In the genomic region with DNA sequence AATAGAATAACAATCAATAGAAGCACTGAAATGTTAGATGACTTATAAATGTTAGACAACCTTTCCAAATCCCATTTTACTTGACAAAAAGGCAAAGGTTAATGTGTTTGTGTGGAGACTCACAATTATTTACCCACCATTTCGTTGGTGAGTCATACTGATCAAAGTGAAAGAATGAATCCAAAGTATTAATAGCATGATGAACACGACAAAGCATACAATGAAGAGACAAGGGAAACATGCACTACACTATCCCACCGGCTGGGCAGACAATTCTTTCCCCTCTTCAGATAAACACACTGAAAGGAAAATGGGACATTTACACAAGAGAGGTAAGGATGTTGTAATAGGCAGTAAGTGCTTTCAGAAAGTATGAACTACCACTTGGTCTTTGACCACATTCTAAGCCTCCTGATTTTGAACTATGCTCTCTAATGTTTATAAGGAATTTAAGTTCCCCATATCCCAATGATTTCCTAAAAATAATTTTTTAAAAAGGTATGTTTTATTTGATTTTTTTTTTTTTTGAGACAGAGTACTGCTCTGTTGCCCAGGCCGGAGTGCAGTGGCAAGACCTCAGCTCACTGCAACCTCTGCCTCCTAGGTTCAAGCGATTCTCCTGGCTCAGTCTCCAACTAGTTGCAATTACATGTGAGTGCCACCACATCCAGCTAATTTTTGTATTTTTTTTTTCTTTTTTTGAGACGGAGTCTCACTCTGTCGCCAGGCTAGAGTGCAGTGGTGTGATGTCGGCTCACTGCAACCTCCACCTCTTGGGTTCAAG, we compare ENCODE assay signal across 8 cellular contexts.
A peak's percentile ranks its signal among the peaks of the same experiment; 100 is the strongest.
DNase-seq lines count a peak whose midpoint lies in the region; ATAC-seq, FAIRE-seq and TF ChIP-seq lines count a peak whose summit lies in the region.
"Not testable (repeated sequence)": the region's sequence is repeated elsewhere in the genome, so short reads cannot be mapped to it uniquely, and the experiment has no call there.

No MANE protein-coding gene starts in this region.

- FAIRE-seq in endometrium (lab: Jason Lieb, UNC) = peak; percentile 45
- FAIRE-seq in pancreas (lab: Jason Lieb, UNC) = not testable (repeated sequence)

- peak; percentile 71 for ATAC-seq in Panc1
- peak; percentile 37 for ATAC-seq in left colon
- peak in 3 of 4 donors; percentile 54 to 88 (median 69) for ATAC-seq in pancreas

- not testable (repeated sequence) for H3K4me1 ChIP-seq in Panc1 (ENCODE audit: control insufficient read depth, insufficient read depth, low read length)
- peaks cover 23 to 26% of the 10 kb centered on the region in 2 donors for H3K4me1 ChIP-seq in adrenal gland (replicated peaks in 1 of 2)
- peaks cover 4 to 16% (median 6%) of the 10 kb centered on the region in 3 donors for H3K4me1 ChIP-seq in pancreas

- WGBS in adrenal gland, 4 donors = 75 to 81% (median 79%) methylated on average over 8 of the region's 8 CpGs
- WGBS in pancreas, 2 donors = 77 to 79% methylated on average over 8 of the region's 8 CpGs

- H3K27me3 ChIP-seq in Panc1 (ENCODE audit: control insufficient read depth, insufficient read depth, low read length); adrenal gland; pancreas: not testable (repeated sequence)

- not testable (repeated sequence) for TF ChIP-seq CTCF in Panc1 (IDR thresholded peaks at IDR 0.05); adrenal gland (IDR thresholded peaks at IDR 0.05); pancreas (IDR thresholded peaks at IDR 0.05)

- H3K36me3 ChIP-seq in Panc1 (ENCODE audit: control insufficient read depth, insufficient read depth, low read length); adrenal gland (replicated peaks in 1 of 2); pancreas: not testable (repeated sequence)

- H3K9me3 ChIP-seq in Panc1 (ENCODE audit: control insufficient read depth, insufficient read depth, low read depth, low read length); adrenal gland (replicated peaks in 1 of 3); pancreas: not testable (repeated sequence)

- BruUV-seq in Panc1 (replicated peaks; lab: Mats Ljungman, UMichigan) = not testable (repeated sequence)

- CTCF ChIA-PET in Panc1 (lab: Charles Lee) = not testable (repeated sequence)

- in situ Hi-C loops in Panc1 (cut with HindIII; ENCODE audit: low pct_unique_long_range_greater_than_20kb, low sequenced_read_pairs) = not testable (repeated sequence)

- peak overlapping the region; percentile 59; the same call in 1 of the 2 replicates for H3K27ac ChIP-seq in Panc1 (ENCODE audit: low read length)
- H3K27ac ChIP-seq in adrenal gland = peak overlapping the region in 3 of 5 donors; percentile 53 to 80 (median 78)
- not testable (repeated sequence) for H3K27ac ChIP-seq in pancreas

- DNase-seq in DMS53 treated with DMSO at 0.1 percent for 48 hours (lab: John Stamatoyannopoulos, UW; ENCODE audit: unreplicated experiment) (peak; percentile 79), LoVo (ENCODE audit: low spot score) (peak; percentile 47), NCI-H2227 treated with DMSO at 0.1 percent for 48 hours (lab: John Stamatoyannopoulos, UW) (peak; percentile 56)
- not testable (repeated sequence) for DNase-seq in Panc1 (ENCODE audit: low read depth, low spot score); adrenal gland; left colon; pancreas

- intact Hi-C loops in Panc1 (cut with micrococcal nuclease; ENCODE audit: unreplicated experiment); adrenal gland (cut with DNase I); left colon (cut with DNase I, micrococcal nuclease); pancreas (cut with DNase I): not testable (repeated sequence)

- H3K4me3 ChIP-seq in Panc1 (ENCODE audit: low read depth in 2 of 2, low read length in 2 of 2); adrenal gland; pancreas: not testable (repeated sequence)

- not testable (repeated sequence) for TF ChIP-seq POLR2A in adrenal gland (IDR thresholded peaks at IDR 0.05)

- POLR2A ChIA-PET in Panc1 (lab: Charles Lee) = not testable (repeated sequence)
